Comparison of ENCODE assay signal across 10 cellular contexts in genomic region chr12:123900898-123901376, GRCh38.
A peak's percentile ranks its signal among the peaks of the same experiment; 100 is the strongest.
DNase-seq lines count a peak whose midpoint lies in the region; ATAC-seq and TF ChIP-seq lines count a peak whose summit lies in the region.
"Had no signal": no experiment of that assay in that cellular context is flagged by ENCODE, and none has a peak within 500 bp of the region (broad histone marks: within the 10 kb centered on the region; RNA-seq: fewer than 3 reads in every experiment).

No MANE protein-coding gene starts in this region.

- DNase-seq in cardiac muscle cell (ENCODE audit: low read depth in 1 of 2, low spot score in 1 of 2) = peak; percentile 18 to 52
- DNase-seq in Right ventricle myocardium inferior (ENCODE audit: missing footprints) = no peak
- DNase-seq in NCI-H2171 (lab: John Stamatoyannopoulos, UW) = peak; percentile 52
- peak; percentile 33 for DNase-seq in endothelial cell (ENCODE audit: low spot score)
- DNase-seq in stimulated activated naive CD8-positive, alpha-beta T cell treated with anti-CD3 and anti-CD28 coated beads, Interleukin-15, Interleukin-2, amounts not matched to agents 100 U/mL and 50 U/mL, for 24 hours = peak; percentile 28
- DNase-seq in adrenal gland = no peak
- DNase-seq: gastrocnemius medialis, HFFc6 had no signal

- H3K36me3 Mint-ChIP-seq in endothelial cell (ENCODE audit: low read depth, unreplicated experiment) = no peaks in the 10 kb centered on the region

- H3K4me1 ChIP-seq in cardiac muscle cell (ENCODE audit: low read depth) = peaks cover 9% of the 10 kb centered on the region
- H3K4me1 ChIP-seq in adrenal gland (replicated peaks in 1 of 2) = no peaks in the 10 kb centered on the region
- H3K4me1 ChIP-seq: gastrocnemius medialis had no signal

- intact Hi-C loops in Right ventricle myocardium inferior (cut with DNase I) = loop anchor here (5.0 kb wide), 1 partner anchor 131 kb away; no protein-coding TSS in a partner anchor
- intact Hi-C loops in adrenal gland (cut with DNase I) = loop anchor here (5.0 to 10.0 kb wide), 2 partner anchors 84 to 86 kb away; no protein-coding TSS in a partner anchor

- TF ChIP-seq CTCF in cardiac muscle cell (IDR thresholded peaks at IDR 0.05; ENCODE audit: low read depth, low read length) (no peak), endothelial cell (IDR thresholded peaks at IDR 0.05; ENCODE audit: unreplicated experiment) (no peak), adrenal gland (IDR thresholded peaks at IDR 0.05) (no peak)

- no peak for TF ChIP-seq POLR2A in adrenal gland (IDR thresholded peaks at IDR 0.05)

- H3K27ac ChIP-seq in cardiac muscle cell = no peak overlapping the region
- H3K27ac ChIP-seq in adrenal gland = no peak overlapping the region
- H3K27ac ChIP-seq: gastrocnemius medialis had no signal

- WGBS in adrenal gland, 4 donors = 50 to 59% (median 56%) methylated on average over 9 of the region's 9 CpGs

- no peaks in the 10 kb centered on the region for H3K9me3 Mint-ChIP-seq in endothelial cell (ENCODE audit: unreplicated experiment)

- H3K27me3 Mint-ChIP-seq in endothelial cell (ENCODE audit: unreplicated experiment) = peaks cover 4% of the 10 kb centered on the region

- H3K4me3 ChIP-seq in cardiac muscle cell (no peak overlapping the region), adrenal gland (no peak overlapping the region)
- H3K4me3 ChIP-seq: gastrocnemius medialis had no signal

- ATAC-seq in Right ventricle myocardium inferior (no peak), HG02973 (IDR thresholded peaks at IDR 0.05; ENCODE audit: unreplicated experiment) (no peak), HG03442 (IDR thresholded peaks at IDR 0.05; ENCODE audit: unreplicated experiment) (no peak)
- peak; percentile 62 for ATAC-seq in stimulated activated naive CD8-positive, alpha-beta T cell treated with anti-CD3 and anti-CD28 coated beads, Interleukin-15, Interleukin-2, amounts not matched to agents 100 U/mL and 50 U/mL, for 24 hours
- ATAC-seq: gastrocnemius medialis had no signal

- H3K9me3 ChIP-seq in cardiac muscle cell (ENCODE audit: low read depth) (no peaks in the 10 kb centered on the region), adrenal gland (replicated peaks in 1 of 3) (no peaks in the 10 kb centered on the region)
- H3K9me3 ChIP-seq: gastrocnemius medialis had no signal

- H3K4me3 Mint-ChIP-seq in endothelial cell (ENCODE audit: unreplicated experiment) = peak overlapping the region; percentile 14
- H3K4me3 Mint-ChIP-seq: HFFc6 had no signal

- H3K4me1 Mint-ChIP-seq in endothelial cell (ENCODE audit: unreplicated experiment) = peaks cover 6% of the 10 kb centered on the region

- H3K27me3 ChIP-seq in cardiac muscle cell (no peaks in the 10 kb centered on the region), adrenal gland (peaks cover 3% of the 10 kb centered on the region)

- H3K27ac Mint-ChIP-seq in endothelial cell (ENCODE audit: unreplicated experiment) = no peak overlapping the region
- H3K27ac Mint-ChIP-seq: HFFc6 had no signal

- H3K36me3 ChIP-seq in cardiac muscle cell (no peaks in the 10 kb centered on the region), adrenal gland (replicated peaks in 1 of 2) (no peaks in the 10 kb centered on the region)
- H3K36me3 ChIP-seq: gastrocnemius medialis had no signal

Comparison
In these comparisons a context has a peak if more than half of its experiments do, and no peak if none do; other contexts are left out.
1. DNase-seq: peak in cardiac muscle cell (2 of 2), NCI-H2171 (single experiment), endothelial cell (single experiment) and stimulated activated naive CD8-positive, alpha-beta T cell treated with anti-CD3 and anti-CD28 coated beads, Interleukin-15, Interleukin-2, amounts not matched to agents 100 U/mL and 50 U/mL, for 24 hours (single experiment); none in Right ventricle myocardium inferior (single experiment) and adrenal gland (0 of 7).